8 cellular contexts compared by ENCODE assay signal in genomic region chr19:45498411-45499195, GRCh38. TPM values are rescaled to one million over a fixed set of nuclear protein-coding genes. Genes with fewer than 3 reads are reported as not detected.
DNase-seq lines count a peak whose midpoint lies in the region; ATAC-seq and TF ChIP-seq lines count a peak whose summit lies in the region.

PPM1N (plus strand) TSS chr19:45498443; CDS start chr19:45498473, 30 bp downstream.

- H3K27ac ChIP-seq in SJCRH30: peak within 1 kb of the TSS; percentile 27; the same call in 1 of the 2 replicates
- H3K27ac ChIP-seq in ascending aorta: no peak within 1 kb of the TSS

- peak within 1 kb of the TSS; percentile 83 to 97 (median 86) for H3K4me3 Mint-ChIP-seq in immature natural killer cell

- peaks cover 9 to 12% (median 12%) of the 10 kb centered on the region in 3 donors for H3K27me3 Mint-ChIP-seq in immature natural killer cell (ENCODE audit: low read depth in 3 of 3)

- H3K27me3 ChIP-seq in SJCRH30 (no peaks in the 10 kb centered on the region), ascending aorta (peaks cover 18% of the 10 kb centered on the region)

- ATAC-seq in GM18909 (IDR thresholded peaks at IDR 0.05; ENCODE audit: poor library complexity, unreplicated experiment): no peak
- no peak for ATAC-seq in GM18519 (IDR thresholded peaks at IDR 0.05; ENCODE audit: low FRiP score, unreplicated experiment)

- H3K9me3 Mint-ChIP-seq in immature natural killer cell: no peaks in the 10 kb centered on the region

- TF ChIP-seq CTCF in ascending aorta (IDR thresholded peaks at IDR 0.05): no peak

- peaks cover 0 to 11% (median 8%) of the 10 kb centered on the region in 3 donors for H3K36me3 Mint-ChIP-seq in immature natural killer cell

- H3K36me3 ChIP-seq in SJCRH30 (no peaks in the 10 kb centered on the region), ascending aorta (no peaks in the 10 kb centered on the region)

- peaks cover 37 to 40% of the 10 kb centered on the region in 2 donors for H3K4me1 Mint-ChIP-seq in immature natural killer cell

- no peaks in the 10 kb centered on the region for H3K9me3 ChIP-seq in SJCRH30 (replicated peaks)
- H3K9me3 ChIP-seq in ascending aorta: no peaks in the 10 kb centered on the region

- H3K27ac Mint-ChIP-seq in immature natural killer cell: peak within 1 kb of the TSS; percentile 12 to 92 (median 74)

- intact Hi-C loops in ascending aorta (cut with DNase I): loop anchor here (1.0 kb wide), 1 partner anchor 16 kb away; no protein-coding TSS in a partner anchor

- peak within 1 kb of the TSS; percentile 61 for H3K4me3 ChIP-seq in SJCRH30
- H3K4me3 ChIP-seq in ascending aorta: peak within 1 kb of the TSS; percentile 58 to 74

- H3K4me1 ChIP-seq in SJCRH30 (peaks cover 5% of the 10 kb centered on the region; the same call in 1 of the 2 replicates), ascending aorta (peaks cover 8 to 17% of the 10 kb centered on the region in 2 donors)

- DNase-seq in DMS53 (lab: John Stamatoyannopoulos, UW) (peak; percentile 58), DMS53 treated with DMSO at 0.1 percent for 48 hours (lab: John Stamatoyannopoulos, UW; ENCODE audit: unreplicated experiment) (no peak), SJCRH30 (no peak), ascending aorta (ENCODE audit: low spot score in 2 of 2) (no peak), immature natural killer cell (peak; percentile 53 to 62 (median 54))
- DNase-seq in stimulated activated CD8-positive, alpha-beta memory T cell treated with anti-CD3 and anti-CD28 coated beads, Interleukin-2, amount 100 ng/mL, for 1 hour (ENCODE audit: low read depth in 2 of 2): peak; percentile 37 to 47

RNA-seq across cellular contexts. Expression of gene PPM1N, which starts in this region (rescaled TPM):
- 1.0 and 1.4 TPM in 2 replicates for total RNA-seq in SJCRH30 (2014; rRNA removed; shearing (Covaris generic))
- 2.2 TPM for total RNA-seq in ascending aorta
- polyA plus RNA-seq in immature natural killer cell: 1 to 10 TPM; 3.9 to 5.7 (median 4.0) TPM

Comparison
In these comparisons a context has a peak if more than half of its experiments do, and no peak if none do; other contexts are left out.
1. DNase-seq: peak in DMS53 (single experiment), immature natural killer cell (3 of 3) and stimulated activated CD8-positive, alpha-beta memory T cell treated with anti-CD3 and anti-CD28 coated beads, Interleukin-2, amount 100 ng/mL, for 1 hour (2 of 2); none in DMS53 treated with DMSO at 0.1 percent for 48 hours (single experiment), SJCRH30 (0 of 2) and ascending aorta (0 of 2).